8 cellular contexts compared by ENCODE assay signal in genomic region chr9:78261403-78262001, GRCh38. TPM values are rescaled to one million over a fixed set of nuclear protein-coding genes. Genes with fewer than 3 reads are reported as not detected.
DNase-seq lines count a peak whose midpoint lies in the region; ATAC-seq and TF ChIP-seq lines count a peak whose summit lies in the region.

No MANE protein-coding gene starts in this region.

- H3K9me1 ChIP-seq in IMR-90 (ENCODE audit: insufficient read depth, low read length) = no peaks in the 10 kb centered on the region

- no peak overlapping the region for H2AK9ac ChIP-seq in IMR-90 (replicated peaks; ENCODE audit: low read depth, low read length, poor library complexity)

- dilution Hi-C loops in IMR-90 (cut with HindIII; ENCODE audit: low sequenced_read_pairs, unreplicated experiment) = no loop called here

- intact Hi-C loops in heart left ventricle (cut with DNase I) (loop anchor here (2.0 to 10.0 kb wide), 5 partner anchors 103 to 111 kb away; no protein-coding TSS in a partner anchor), right cardiac atrium (cut with DNase I) (loop anchor here in 3 of 4 donors (5.0 to 10.0 kb wide), 3 partner anchors 103 to 111 kb away; no protein-coding TSS in a partner anchor), IMR-90 (cut with micrococcal nuclease) (loop anchor here (1.0 kb wide), 2 partner anchors 35 to 108 kb away; no protein-coding TSS in a partner anchor)

- H3K36me3 ChIP-seq in heart left ventricle = peaks cover 0 to 30% (median 17%) of the 10 kb centered on the region in 9 donors
- H3K36me3 ChIP-seq in IMR-90 (ENCODE audit: control insufficient read depth, insufficient read depth, low read length) = peaks cover 4% of the 10 kb centered on the region
- H3K36me3 ChIP-seq in WERI-Rb-1 = peaks cover 56% of the 10 kb centered on the region

- no peak overlapping the region for H2BK20ac ChIP-seq in IMR-90 (ENCODE audit: low read depth, low read length)

- H3K79me1 ChIP-seq in IMR-90 (ENCODE audit: low read depth in 1 of 2, low read length in 2 of 2) = no peaks in the 10 kb centered on the region

- no peak overlapping the region for H3K4me3 ChIP-seq in heart left ventricle
- no peak overlapping the region for H3K4me3 ChIP-seq in right cardiac atrium (ENCODE audit: low read length)
- H3K4me3 ChIP-seq in IMR-90 (ENCODE audit: insufficient read depth, low read depth, low read length) = no peak overlapping the region
- no peak overlapping the region for H3K4me3 ChIP-seq in WERI-Rb-1 (ENCODE audit: low read depth, low read length)

- no peak overlapping the region for H2BK5ac ChIP-seq in IMR-90 (ENCODE audit: low read depth, low read length, poor library complexity, severe bottlenecking)

- no peak for ATAC-seq in heart left ventricle
- ATAC-seq in right cardiac atrium = no peak
- peak; percentile 78 for ATAC-seq in IMR-90 (ENCODE audit: low read depth)
- ATAC-seq in GM21825 (IDR thresholded peaks at IDR 0.05; ENCODE audit: unreplicated experiment) = no peak
- no peak for ATAC-seq in GM19467 (IDR thresholded peaks at IDR 0.05; ENCODE audit: unreplicated experiment)

- no peaks in the 10 kb centered on the region for H4K20me1 ChIP-seq in IMR-90 (ENCODE audit: insufficient read depth, low read length)

- in situ Hi-C loops in IMR-90 (cut with MboI; ENCODE audit: low sequenced_read_pairs) = no loop called here

- H3K18ac ChIP-seq in IMR-90 (ENCODE audit: low read depth, low read length) = no peak overlapping the region

- no peak overlapping the region for H3K4ac ChIP-seq in IMR-90 (ENCODE audit: low read depth, low read length)

- peak; percentile 55 for TF ChIP-seq RAD21 in IMR-90 (IDR thresholded peaks at IDR 0.05; ENCODE audit: low read length)

- H2AFZ ChIP-seq in IMR-90 (replicated peaks; ENCODE audit: low read length, poor library complexity) = no peak overlapping the region

- no peak overlapping the region for H4K5ac ChIP-seq in IMR-90 (ENCODE audit: low read depth, low read length)

- H3K9ac ChIP-seq in IMR-90 (ENCODE audit: low read depth, low read length) = no peak overlapping the region

- no peak overlapping the region for H3K14ac ChIP-seq in IMR-90 (replicated peaks; ENCODE audit: low read depth, low read length)

- DNase-seq in heart left ventricle (no peak), right cardiac atrium (no peak), IMR-90 (peak; percentile 55), WERI-Rb-1 (no peak), inferior parietal cortex (ENCODE audit: extremely low spot score) (peak; percentile 79)
- DNase-seq in effector CD8-positive, alpha-beta T cell (lab: John Stamatoyannopoulos, UW) = no peak

- POLR2A ChIA-PET in IMR-90 (lab: Charles Lee; ENCODE audit: unreplicated experiment) = no interaction called here

- no peak overlapping the region for H4K91ac ChIP-seq in IMR-90 (ENCODE audit: insufficient read depth, low read depth, low read length)

- no peak overlapping the region for H3K27ac ChIP-seq in heart left ventricle
- no peak overlapping the region for H3K27ac ChIP-seq in right cardiac atrium (ENCODE audit: low read length)
- no peak overlapping the region for H3K27ac ChIP-seq in IMR-90 (ENCODE audit: insufficient read depth, low read length)
- H3K27ac ChIP-seq in WERI-Rb-1 = no peak overlapping the region

- H2AK5ac ChIP-seq in IMR-90 (ENCODE audit: low read depth, low read length) = no peak overlapping the region

- H4K8ac ChIP-seq in IMR-90 (ENCODE audit: low read depth in 2 of 2, low read length in 2 of 2) = no peak overlapping the region

- CTCF ChIA-PET in IMR-90 (lab: Yijun Ruan, JAX) = interaction anchor here (1.2 kb wide), 1 partner anchor 12 kb away, joined by 3 read pairs; no protein-coding TSS in a partner anchor

- no peaks in the 10 kb centered on the region for H3K9me3 ChIP-seq in heart left ventricle
- no peaks in the 10 kb centered on the region for H3K9me3 ChIP-seq in right cardiac atrium (ENCODE audit: control insufficient read depth, low read length)
- no peaks in the 10 kb centered on the region for H3K9me3 ChIP-seq in IMR-90 (ENCODE audit: control insufficient read depth, insufficient read depth, low read length)
- no peaks in the 10 kb centered on the region for H3K9me3 ChIP-seq in WERI-Rb-1 (ENCODE audit: severe bottlenecking)

- no peak overlapping the region for H3K23ac ChIP-seq in IMR-90 (ENCODE audit: low read depth, low read length)

- TF ChIP-seq POLR2A in heart left ventricle (IDR thresholded peaks at IDR 0.05) = no peak
- no peak for TF ChIP-seq POLR2A in IMR-90 (IDR thresholded peaks at IDR 0.05; ENCODE audit: low read depth, low read length)

- H3K56ac ChIP-seq in IMR-90 (ENCODE audit: extremely low read depth, insufficient read depth, low read length) = no peak overlapping the region

- no peaks in the 10 kb centered on the region for H3K27me3 ChIP-seq in heart left ventricle
- H3K27me3 ChIP-seq in right cardiac atrium (ENCODE audit: control insufficient read depth, insufficient read depth) = no peaks in the 10 kb centered on the region
- H3K27me3 ChIP-seq in IMR-90 (ENCODE audit: control insufficient read depth, insufficient read depth, low read length) = no peaks in the 10 kb centered on the region
- no peaks in the 10 kb centered on the region for H3K27me3 ChIP-seq in WERI-Rb-1 (ENCODE audit: insufficient read depth, low read depth, severe bottlenecking)

- BruUV-seq in IMR-90 (replicated peaks; lab: Mats Ljungman, UMichigan) = no TSS peak

- no peaks in the 10 kb centered on the region for H3K4me1 ChIP-seq in heart left ventricle
- no peaks in the 10 kb centered on the region for H3K4me1 ChIP-seq in right cardiac atrium (ENCODE audit: control insufficient read depth, insufficient read depth, low read length)
- no peaks in the 10 kb centered on the region for H3K4me1 ChIP-seq in IMR-90 (ENCODE audit: control insufficient read depth, insufficient read depth, low read length)

- peak; percentile 52 to 74 (median 60) for TF ChIP-seq CTCF in heart left ventricle (IDR thresholded peaks at IDR 0.05)
- TF ChIP-seq CTCF in IMR-90 (conservative IDR thresholded peaks at IDR 0.05; ENCODE audit: low read depth, low read length) = peak; percentile 63
- TF ChIP-seq CTCF in WERI-Rb-1 (IDR thresholded peaks at IDR 0.05; ENCODE audit: low read depth, low read length) = peak; percentile 30; the same call in 1 of the 2 replicates

- H2BK120ac ChIP-seq in IMR-90 (ENCODE audit: low read depth, low read length) = no peak overlapping the region

- WGBS in heart left ventricle, 4 donors = 42 to 51% (median 45%) methylated on average over 2 of the region's 2 CpGs
- WGBS in right cardiac atrium = 46% methylated on average over 2 of the region's 2 CpGs
- WGBS in IMR-90 (ENCODE audit: extremely low coverage in 2 of 2, insufficient read length in 1 of 2), 2 experiments = no CpG with 5 or more reads among the region's 2 CpGs

- H2BK15ac ChIP-seq in IMR-90 (ENCODE audit: low read depth, low read length) = no peak overlapping the region

- no peak overlapping the region for H3K4me2 ChIP-seq in IMR-90 (ENCODE audit: low read depth, low read length)

TF ChIP-seq in IMR-90, 13 proteins besides CTCF, POLR2A, EP300 and RAD21:
- TF ChIP-seq MAZ (IDR thresholded peaks at IDR 0.05; ENCODE audit: borderline replicate concordance, low read depth, low read length) (no peak), SMC3 (IDR thresholded peaks at IDR 0.05; ENCODE audit: low read depth, low read length) (peak; percentile 34; the same call in 1 of the 2 replicates), BHLHE40 (IDR thresholded peaks at IDR 0.05; ENCODE audit: low read depth, low read length) (no peak), NFE2L2 (IDR thresholded peaks at IDR 0.05; ENCODE audit: low read depth, low read length) (no peak), CEBPB (IDR thresholded peaks at IDR 0.05; ENCODE audit: low read depth, low read length) (no peak), RCOR1 (IDR thresholded peaks at IDR 0.05; ENCODE audit: insufficient replicate concordance, low read length) (no peak)

RNA-seq across cellular contexts. Expression of gene CEP78, which starts 25.6 kb away (rescaled TPM):
- 1 to 10 TPM; 1.9 to 8.2 (median 3.4) TPM for total RNA-seq in heart left ventricle
- polyA plus RNA-seq in heart left ventricle = 1 to 10 TPM; 1.1 to 3.3 TPM
- total RNA-seq in right cardiac atrium = 1 to 10 TPM; 4.3 to 6.9 (median 5.6) TPM
- polyA plus RNA-seq in right cardiac atrium = 2.9 TPM
- 18.3 and 21.4 TPM in 2 replicates for total RNA-seq in IMR-90 (2012; rRNA removed)
- 7.9 and 9.2 TPM in 2 replicates for polyA plus RNA-seq in IMR-90 (2012; rRNA removed)
- 1.7 and 2.2 TPM in 2 replicates for polyA plus RNA-seq in IMR-90 (2012; cell fraction: cytosol; rRNA removed)
- polyA plus RNA-seq in IMR-90 (2012; cell fraction: nucleus; rRNA removed; ENCODE audit: low replicate concordance) = 4.6 and 12.0 TPM in 2 replicates

RNA-seq across cellular contexts. Expression of gene PSAT1, which starts 35.4 kb away (rescaled TPM):
- total RNA-seq in heart left ventricle = 1 to 10 TPM in 1 of 9 donors, under 1 TPM in 8; 0.20 to 1.3 (median 0.62) TPM
- polyA plus RNA-seq in heart left ventricle = 1 to 10 TPM in 1 of 2 donors, under 1 TPM in 1; 0.46 to 3.1 TPM
- 1 to 10 TPM; 1.0 to 2.3 (median 1.4) TPM for total RNA-seq in right cardiac atrium
- polyA plus RNA-seq in right cardiac atrium = 1.9 TPM
- total RNA-seq in IMR-90 (2012; rRNA removed) = 88.4 and 98.9 TPM in 2 replicates
- 52.2 and 77.2 TPM in 2 replicates for polyA plus RNA-seq in IMR-90 (2012; rRNA removed)
- polyA plus RNA-seq in IMR-90 (2012; cell fraction: cytosol; rRNA removed) = 30.9 and 42.1 TPM in 2 replicates
- polyA plus RNA-seq in IMR-90 (2012; cell fraction: nucleus; rRNA removed; ENCODE audit: low replicate concordance) = 15.8 and 49.8 TPM in 2 replicates

Comparison
In these comparisons a context has a peak if more than half of its experiments do, and no peak if none do; other contexts are left out.
1. DNase-seq: peak in IMR-90 (single experiment) and inferior parietal cortex (single experiment); none in heart left ventricle (0 of 5), right cardiac atrium (0 of 3), WERI-Rb-1 (single experiment) and effector CD8-positive, alpha-beta T cell (single experiment).
2. RNA of gene PSAT1, which starts 35.4 kb away (total RNA-seq): 88.4 to 98.9 TPM in IMR-90; 1.0 to 2.3 TPM in right cardiac atrium and 0.20 to 1.3 TPM in heart left ventricle; every median in the first group is over 10 times any median in the second.
3. Peak in every context shown above with its lines, with median percentiles within 50 percentile points of each other: CTCF ChIP-seq.